In the genomic region with DNA sequence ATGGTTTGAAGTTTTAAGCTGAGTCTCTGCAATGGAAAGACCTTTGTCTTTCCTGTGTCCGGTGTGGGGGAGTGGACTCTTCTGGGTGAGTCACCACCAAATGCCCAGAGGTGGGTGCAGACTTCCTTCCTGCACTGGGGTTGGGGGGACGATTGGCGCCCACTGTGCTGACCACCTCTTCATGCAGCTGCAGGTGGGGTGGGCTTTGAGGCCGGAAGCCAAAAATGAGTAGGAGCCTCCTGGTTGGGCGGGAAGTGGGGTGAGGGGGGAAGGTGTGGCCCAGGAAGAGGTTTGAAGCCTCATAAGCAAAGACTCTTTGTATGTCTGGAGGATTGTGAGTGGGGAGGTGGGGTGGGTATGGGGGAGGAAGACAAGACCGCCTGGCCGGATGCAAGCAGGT, we compare ENCODE assay signal across 13 cellular contexts. TPM values are rescaled to one million over a fixed set of nuclear protein-coding genes. Genes with fewer than 3 reads are reported as not detected.
DNase-seq lines count a peak whose midpoint lies in the region; ATAC-seq, FAIRE-seq and TF ChIP-seq lines count a peak whose summit lies in the region.
"Had no signal": no experiment of that assay in that cellular context is flagged by ENCODE, and none has a peak within 500 bp of the region (broad histone marks: within the 10 kb centered on the region; RNA-seq: fewer than 3 reads in every experiment).

No MANE protein-coding gene starts in this region.

- intact Hi-C loops in activated CD8-positive, alpha-beta T cell treated with anti-CD3 and anti-CD28 coated beads for 36 hours (cut with micrococcal nuclease), result no loop called here
- intact Hi-C loops in pancreas (cut with DNase I) (loop anchor here in 2 of 3 donors (10.0 kb wide), 1 partner anchor 114 kb away; no protein-coding TSS in a partner anchor), left ventricle myocardium superior (cut with micrococcal nuclease) (no loop called here)

- POLR2A ChIA-PET in A549 (lab: Yijun Ruan, JAX) (no interaction called here), GM10248 (lab: Yijun Ruan, JAX) (no interaction called here)
- POLR2A ChIA-PET in activated CD8-positive, alpha-beta T cell treated with anti-CD3 and anti-CD28 coated beads for 36 hours (lab: Charles Lee), result interaction anchor here (0.8 to 1.2 kb wide), 3 partner anchors 45 to 112 kb away, joined by 3 read pairs; no protein-coding TSS in a partner anchor

- H3K27ac ChIP-seq in A549 (peak overlapping the region; percentile 97 to 98), pancreas (no peak overlapping the region)
- H3K27ac ChIP-seq: gastroesophageal sphincter, neural progenitor cell had no signal

- peaks cover 60% of the 10 kb centered on the region for H3K4me1 Mint-ChIP-seq in activated CD8-positive, alpha-beta T cell treated with anti-CD3 and anti-CD28 coated beads for 36 hours (ENCODE audit: low read depth)
- peaks cover 33 to 41% of the 10 kb centered on the region in 2 donors for H3K4me1 Mint-ChIP-seq in effector memory CD8-positive, alpha-beta T cell (ENCODE audit: low read depth in 2 of 2)

- FAIRE-seq in A549 (lab: Jason Lieb, UNC) (no peak), pancreas (lab: Jason Lieb, UNC) (no peak)
- FAIRE-seq: G401.6, kidney had no signal

- no peaks in the 10 kb centered on the region for H3K36me3 Mint-ChIP-seq in activated CD8-positive, alpha-beta T cell treated with anti-CD3 and anti-CD28 coated beads for 36 hours (ENCODE audit: low read depth)
- peaks cover 3% of the 10 kb centered on the region for H3K36me3 Mint-ChIP-seq in effector memory CD8-positive, alpha-beta T cell (ENCODE audit: insufficient read depth)

- no peaks in the 10 kb centered on the region for H3K27me3 Mint-ChIP-seq in activated CD8-positive, alpha-beta T cell treated with anti-CD3 and anti-CD28 coated beads for 36 hours
- H3K27me3 Mint-ChIP-seq in effector memory CD8-positive, alpha-beta T cell, result no peaks in the 10 kb centered on the region

- H3K4me1 ChIP-seq in A549 (peaks cover 17% of the 10 kb centered on the region), pancreas (peaks cover 0 to 3% (median 0%) of the 10 kb centered on the region in 3 donors)
- H3K4me1 ChIP-seq: neural progenitor cell had no signal

- no peaks in the 10 kb centered on the region for H3K27me3 ChIP-seq in pancreas

- TF ChIP-seq EP300 in A549 (IDR thresholded peaks at IDR 0.05), result no peak

- no peak for TF ChIP-seq CTCF in A549 (IDR thresholded peaks at IDR 0.05)
- no peak for TF ChIP-seq CTCF in GM10248 (IDR thresholded peaks at IDR 0.05; ENCODE audit: control extremely low read depth, extremely low read depth, low read depth, missing control alignments)
- no peak for TF ChIP-seq CTCF in activated CD8-positive, alpha-beta T cell treated with anti-CD3 and anti-CD28 coated beads for 36 hours (IDR thresholded peaks at IDR 0.05)
- TF ChIP-seq CTCF in pancreas (IDR thresholded peaks at IDR 0.05), result no peak

- no peak for DNase-seq in A549 (ENCODE audit: low read depth in 1 of 2, low spot score in 1 of 2)
- peak; percentile 34 for DNase-seq in GM10248 (ENCODE audit: extremely low spot score)
- DNase-seq in activated CD8-positive, alpha-beta T cell treated with anti-CD3 and anti-CD28 coated beads for 36 hours, result peak; percentile 71
- DNase-seq in effector memory CD8-positive, alpha-beta T cell, result peak in 1 of 3 experiments; percentile 10
- DNase-seq in pancreas, result no peak
- no peak for DNase-seq in left ventricle myocardium superior
- no peak for DNase-seq in HCEC 1CT
- DNase-seq: kidney, NCI-H446 treated with DMSO at 0.1 percent for 48 hours had no signal

- H3K36me3 ChIP-seq in pancreas, result no peaks in the 10 kb centered on the region
- H3K36me3 ChIP-seq: neural progenitor cell had no signal

- ATAC-seq in A549 (no peak), pancreas (no peak), left ventricle myocardium superior (no peak), HG03095 (IDR thresholded peaks at IDR 0.05; ENCODE audit: unreplicated experiment) (no peak)
- ATAC-seq in activated CD8-positive, alpha-beta T cell treated with anti-CD3 and anti-CD28 coated beads for 36 hours, result peak; percentile 69
- peak; percentile 55 for ATAC-seq in effector memory CD8-positive, alpha-beta T cell (replicated peaks)
- ATAC-seq: gastroesophageal sphincter had no signal

- H3K27ac Mint-ChIP-seq in activated CD8-positive, alpha-beta T cell treated with anti-CD3 and anti-CD28 coated beads for 36 hours, result peak overlapping the region; percentile 83
- H3K27ac Mint-ChIP-seq in effector memory CD8-positive, alpha-beta T cell, result peak overlapping the region; percentile 59 to 91
- H3K27ac Mint-ChIP-seq: neural progenitor cell had no signal

- no peaks in the 10 kb centered on the region for H3K9me3 Mint-ChIP-seq in activated CD8-positive, alpha-beta T cell treated with anti-CD3 and anti-CD28 coated beads for 36 hours
- H3K9me3 Mint-ChIP-seq in effector memory CD8-positive, alpha-beta T cell, result no peaks in the 10 kb centered on the region

- CTCF ChIA-PET in A549 (lab: Yijun Ruan, JAX), result interaction anchor here (1.3 to 3.7 kb wide), 6 partner anchors 22 to 120 kb away, joined by 3 to 30 read pairs (median 5); no protein-coding TSS in a partner anchor
- CTCF ChIA-PET in GM10248 (lab: Yijun Ruan, JAX), result interaction anchor here (0.8 to 8.5 kb wide), 7 partner anchors 10 to 138 kb away, joined by 3 to 100 read pairs (median 4); no protein-coding TSS in a partner anchor
- CTCF ChIA-PET in activated CD8-positive, alpha-beta T cell treated with anti-CD3 and anti-CD28 coated beads for 36 hours (lab: Charles Lee), result interaction anchor here (0.7 to 8.4 kb wide), 10 partner anchors 9 to 138 kb away, joined by 3 to 62 read pairs (median 4); no protein-coding TSS in a partner anchor

- H3K4me3 ChIP-seq in A549, result no peak overlapping the region
- no peak overlapping the region for H3K4me3 ChIP-seq in pancreas
- H3K4me3 ChIP-seq: gastroesophageal sphincter, neural progenitor cell had no signal

- H3K9me3 ChIP-seq in A549 (peaks cover 8% of the 10 kb centered on the region), pancreas (no peaks in the 10 kb centered on the region)
- H3K9me3 ChIP-seq: gastroesophageal sphincter had no signal

- TF ChIP-seq RAD21 in A549 (conservative IDR thresholded peaks at IDR 0.05 in 1 of 2, IDR thresholded peaks at IDR 0.05 in 1 of 2), result no peak

- WGBS in A549 (ENCODE audit: missing lambda C conversion rate), result 76% methylated on average over 7 of the region's 7 CpGs
- 61 to 77% methylated on average over 7 of the region's 7 CpGs for WGBS in pancreas, 2 donors

- no peak overlapping the region for H3K4me2 ChIP-seq in A549
- H3K4me2 ChIP-seq: neural progenitor cell had no signal

- H3K4me3 Mint-ChIP-seq in activated CD8-positive, alpha-beta T cell treated with anti-CD3 and anti-CD28 coated beads for 36 hours, result no peak overlapping the region
- peak overlapping the region; percentile 50 to 52 for H3K4me3 Mint-ChIP-seq in effector memory CD8-positive, alpha-beta T cell
- H3K4me3 Mint-ChIP-seq: neural progenitor cell had no signal

- no peak for TF ChIP-seq POLR2A in A549 (IDR thresholded peaks at IDR 0.05; ENCODE audit: low read length)

TF ChIP-seq in A549, 52 proteins besides CTCF, POLR2A, EP300 and RAD21:
- no peak for TF ChIP-seq SMC3 (IDR thresholded peaks at IDR 0.05)
- TF ChIP-seq EHMT2 (IDR thresholded peaks at IDR 0.05; ENCODE audit: low read depth), result no peak
- TF ChIP-seq EHF (CRISPR knock-in tag; IDR thresholded peaks at IDR 0.05), result no peak
- TF ChIP-seq, protein P1, sequence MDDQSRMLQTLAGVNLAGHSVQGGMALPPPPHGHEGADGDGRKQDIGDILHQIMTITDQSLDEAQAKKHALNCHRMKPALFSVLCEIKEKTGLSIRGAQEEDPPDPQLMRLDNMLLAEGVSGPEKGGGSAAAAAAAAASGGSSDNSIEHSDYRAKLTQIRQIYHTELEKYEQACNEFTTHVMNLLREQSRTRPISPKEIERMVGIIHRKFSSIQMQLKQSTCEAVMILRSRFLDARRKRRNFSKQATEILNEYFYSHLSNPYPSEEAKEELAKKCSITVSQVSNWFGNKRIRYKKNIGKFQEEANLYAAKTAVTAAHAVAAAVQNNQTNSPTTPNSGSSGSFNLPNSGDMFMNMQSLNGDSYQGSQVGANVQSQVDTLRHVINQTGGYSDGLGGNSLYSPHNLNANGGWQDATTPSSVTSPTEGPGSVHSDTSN (IDR thresholded peaks at IDR 0.05), result no peak
- TF ChIP-seq RARB (CRISPR knock-in tag; IDR thresholded peaks at IDR 0.05), result no peak
- no peak for TF ChIP-seq GATA3 (IDR thresholded peaks at IDR 0.05; ENCODE audit: borderline replicate concordance)
- no peak for TF ChIP-seq CHD2 (IDR thresholded peaks at IDR 0.05; ENCODE audit: low read length, partially characterized antibody)
- TF ChIP-seq HOXB5 (CRISPR knock-in tag; IDR thresholded peaks at IDR 0.05), result no peak
- TF ChIP-seq HDAC2 (IDR thresholded peaks at IDR 0.05), result no peak
- TF ChIP-seq NR3C1 (IDR thresholded peaks at IDR 0.05), result no peak

RNA-seq across cellular contexts. Expression of gene PAX8, which starts 27.6 kb away (rescaled TPM):
- 0.71 and 1.0 TPM in 2 replicates for polyA plus RNA-seq in A549 (2011; rRNA removed)
- 0.54 and 0.66 TPM in 2 replicates for polyA plus RNA-seq in A549 (2012; cell fraction: cytosol; rRNA removed)
- polyA plus RNA-seq in A549 (2012; cell fraction: nucleus; rRNA removed), result 0.40 and 0.91 TPM in 2 replicates
- 0.81 to 1.7 TPM (median 1.5 TPM) in 3 replicates for polyA plus RNA-seq in A549 (2017; fragmentation: RNase III; extraction: RNeasy Plus Mini Kit Qiagen cat#74134 plus additional on column Dnase treatment)
- 1.0 and 1.7 TPM in 2 replicates for polyA minus RNA-seq in A549 (2011; rRNA and poly(A)+ RNA removed)
- total RNA-seq in activated CD8-positive, alpha-beta T cell treated with anti-CD3 and anti-CD28 coated beads for 36 hours, result under 1 TPM; 0.43 to 0.63 TPM
- under 1 TPM in 4 of 6 donors, not detected in 2; 0.28 to 1.00 (median 0.55) TPM for total RNA-seq in pancreas
- polyA plus RNA-seq in pancreas, result 1 to 10 TPM in 1 of 2 donors, under 1 TPM in 1; 0.23 to 1.1 TPM
- total RNA-seq in left ventricle myocardium superior, result 0.30 TPM

Comparison
In these comparisons a context has a peak if more than half of its experiments do, and no peak if none do; other contexts are left out.
1. ATAC-seq: peak in activated CD8-positive, alpha-beta T cell treated with anti-CD3 and anti-CD28 coated beads for 36 hours (single experiment) and effector memory CD8-positive, alpha-beta T cell (single experiment); none in A549 (0 of 2), pancreas (0 of 4), left ventricle myocardium superior (single experiment) and HG03095 (single experiment).
2. DNase-seq: peak in GM10248 (single experiment) and activated CD8-positive, alpha-beta T cell treated with anti-CD3 and anti-CD28 coated beads for 36 hours (single experiment); none in A549 (0 of 2), pancreas (0 of 6), left ventricle myocardium superior (single experiment) and HCEC 1CT (single experiment).
3. H3K27ac ChIP-seq: peak in A549 (2 of 2); none in pancreas (0 of 4).
4. intact Hi-C loops: an anchor here in pancreas (10.0 kb wide); none called in activated CD8-positive, alpha-beta T cell treated with anti-CD3 and anti-CD28 coated beads for 36 hours and left ventricle myocardium superior.